ENCODE assay signal across 16 cellular contexts in the genomic region with DNA sequence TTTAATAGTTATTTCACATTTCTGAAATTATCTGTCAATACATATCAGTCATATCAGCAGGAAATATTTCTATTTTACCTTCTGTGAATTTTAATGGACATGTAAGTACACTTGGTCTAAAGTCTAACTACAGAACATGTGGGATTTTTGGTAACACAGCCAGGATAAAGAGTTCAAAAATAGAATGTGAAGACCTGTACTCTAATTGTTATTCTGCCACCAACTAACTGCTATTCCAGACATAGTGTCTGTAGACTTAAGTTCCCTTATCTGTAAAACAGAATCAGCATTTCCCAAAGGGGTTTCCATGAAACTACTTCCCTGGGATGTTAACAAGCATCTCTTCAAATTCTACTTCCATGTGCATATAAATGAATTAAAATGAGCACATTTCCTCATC.
DNase-seq lines count a peak whose midpoint lies in the region; ATAC-seq and TF ChIP-seq lines count a peak whose summit lies in the region.
"Had no signal": no experiment of that assay in that cellular context is flagged by ENCODE, and none has a peak within 500 bp of the region (broad histone marks: within the 10 kb centered on the region; RNA-seq: fewer than 3 reads in every experiment).

No MANE protein-coding gene starts in this region.

- H3K9ac ChIP-seq in GM23248, result no peak overlapping the region
- no peak overlapping the region for H3K9ac ChIP-seq in endocrine pancreas (ENCODE audit: control insufficient read depth, insufficient read depth, low read length)

- H3F3A ChIP-seq in GM23248 (ENCODE audit: insufficient read depth), result no peaks in the 10 kb centered on the region

- no peak overlapping the region for H3K4me3 ChIP-seq in GM23248
- peak overlapping the region; percentile 36 for H3K4me3 ChIP-seq in endocrine pancreas (ENCODE audit: control insufficient read depth, insufficient read depth, low read length)
- peak overlapping the region; percentile 20 for H3K4me3 ChIP-seq in osteoblast (ENCODE audit: insufficient read depth, low read length)
- H3K4me3 ChIP-seq in H7 (ENCODE audit: insufficient read depth, low read depth, low read length), result no peak overlapping the region
- H3K4me3 ChIP-seq: A549, GM23338 had no signal

- 0 out of 2 replicates have a peak overlapping the region, but pooled peaks have one; percentile 10 for H2AFZ ChIP-seq in GM23248
- H2AFZ ChIP-seq in osteoblast (ENCODE audit: low read length), result no peak overlapping the region
- H2AFZ ChIP-seq: GM23338 had no signal

- CTCF ChIA-PET in WTC11 (lab: Charles Lee), result no interaction called here

- in situ Hi-C loops in GM23248 (cut with MboI), result no loop called here

- H3K36me3 Mint-ChIP-seq in WTC11, result no peaks in the 10 kb centered on the region
- H3K36me3 Mint-ChIP-seq in activated CD4-positive, alpha-beta T cell treated with anti-CD3 and anti-CD28 coated beads, Interleukin-2, amount 10 ng/mL, durations not matched to agents 24 days and 14 days (ENCODE audit: low read depth), result no peaks in the 10 kb centered on the region
- H3K36me3 Mint-ChIP-seq: CD8-positive, alpha-beta memory T cell had no signal

- DNase-seq in GM23248 (no peak), WTC11 (ENCODE audit: low spot score) (no peak), osteoblast (ENCODE audit: insufficient read length, low spot score, missing footprints) (no peak), SIG-M5 treated with dmso at 0.1 percent for 504 hours (lab: John Stamatoyannopoulos, UW; ENCODE audit: unreplicated experiment) (no peak), H7 (no peak), foreskin melanocyte (no peak)
- no peak for DNase-seq in activated CD4-positive, alpha-beta T cell treated with anti-CD3 and anti-CD28 coated beads, Interleukin-2, amount 10 ng/mL, durations not matched to agents 24 days and 14 days
- DNase-seq: Caco-2; CD8-positive, alpha-beta memory T cell; DND-41; GDM1; H9; IMR-90 had no signal

- intact Hi-C loops in activated CD4-positive, alpha-beta T cell treated with anti-CD3 and anti-CD28 coated beads, Interleukin-2, amount 10 ng/mL, durations not matched to agents 24 days and 14 days (cut with micrococcal nuclease), result no loop called here

- H3K4me3 Mint-ChIP-seq in WTC11, result no peak overlapping the region
- H3K4me3 Mint-ChIP-seq in activated CD4-positive, alpha-beta T cell treated with anti-CD3 and anti-CD28 coated beads, Interleukin-2, amount 10 ng/mL, durations not matched to agents 24 days and 14 days, result no peak overlapping the region
- H3K4me3 Mint-ChIP-seq: CD8-positive, alpha-beta memory T cell; GM23338; H9 had no signal

- peaks cover 15% of the 10 kb centered on the region for H3K4me1 Mint-ChIP-seq in WTC11
- H3K4me1 Mint-ChIP-seq in activated CD4-positive, alpha-beta T cell treated with anti-CD3 and anti-CD28 coated beads, Interleukin-2, amount 10 ng/mL, durations not matched to agents 24 days and 14 days, result no peaks in the 10 kb centered on the region
- H3K4me1 Mint-ChIP-seq: CD8-positive, alpha-beta memory T cell had no signal

- H3K4me2 ChIP-seq in GM23248 (ENCODE audit: unreplicated experiment) (no peak overlapping the region), osteoblast (ENCODE audit: insufficient read depth, low read length) (peak overlapping the region; percentile 47)
- H3K4me2 ChIP-seq: A549, GM23338 had no signal

- H3K4me1 ChIP-seq in GM23248 (ENCODE audit: insufficient read depth) (no peaks in the 10 kb centered on the region), endocrine pancreas (ENCODE audit: control insufficient read depth, insufficient read depth, low read length) (peaks cover 3% of the 10 kb centered on the region), osteoblast (ENCODE audit: insufficient read depth, low read length) (no peaks in the 10 kb centered on the region)
- H3K4me1 ChIP-seq: A549, Caco-2 had no signal

- H3K27me3 ChIP-seq in GM23248 (replicated peaks; ENCODE audit: insufficient read depth) (no peaks in the 10 kb centered on the region), endocrine pancreas (ENCODE audit: control insufficient read depth, insufficient read depth, low read length) (no peaks in the 10 kb centered on the region), osteoblast (ENCODE audit: insufficient read depth, low read length) (no peaks in the 10 kb centered on the region), H7 (ENCODE audit: control insufficient read depth, insufficient read depth, low read length) (no peaks in the 10 kb centered on the region)

- no peaks in the 10 kb centered on the region for H3K27me3 Mint-ChIP-seq in WTC11 (ENCODE audit: low read depth)
- no peaks in the 10 kb centered on the region for H3K27me3 Mint-ChIP-seq in activated CD4-positive, alpha-beta T cell treated with anti-CD3 and anti-CD28 coated beads, Interleukin-2, amount 10 ng/mL, durations not matched to agents 24 days and 14 days
- H3K27me3 Mint-ChIP-seq: CD8-positive, alpha-beta memory T cell had no signal

- TF ChIP-seq CTCF in WTC11 (IDR thresholded peaks at IDR 0.05) (no peak), osteoblast (IDR thresholded peaks at IDR 0.05; ENCODE audit: extremely low read depth, low read depth, low read length) (no peak)

- ATAC-seq in WTC11, result no peak
- ATAC-seq: A549, GM23338 had no signal

- H3K79me2 ChIP-seq in GM23248 (ENCODE audit: insufficient read depth) (no peaks in the 10 kb centered on the region), osteoblast (ENCODE audit: insufficient read depth, low read length) (no peaks in the 10 kb centered on the region)

- no peaks in the 10 kb centered on the region for H4K20me1 ChIP-seq in GM23248 (ENCODE audit: insufficient read depth)
- H4K20me1 ChIP-seq in osteoblast (ENCODE audit: insufficient read depth, low read length), result no peaks in the 10 kb centered on the region

- H3K36me3 ChIP-seq in GM23248 (ENCODE audit: low read depth) (no peaks in the 10 kb centered on the region), endocrine pancreas (ENCODE audit: control insufficient read depth, insufficient read depth, low read length) (no peaks in the 10 kb centered on the region), osteoblast (ENCODE audit: insufficient read depth, low read length) (no peaks in the 10 kb centered on the region), H7 (replicated peaks; ENCODE audit: control insufficient read depth, insufficient read depth, low read length) (no peaks in the 10 kb centered on the region)

- peak overlapping the region; percentile 20; the same call in 1 of the 2 replicates for H3K27ac Mint-ChIP-seq in WTC11
- no peak overlapping the region for H3K27ac Mint-ChIP-seq in activated CD4-positive, alpha-beta T cell treated with anti-CD3 and anti-CD28 coated beads, Interleukin-2, amount 10 ng/mL, durations not matched to agents 24 days and 14 days
- H3K27ac Mint-ChIP-seq: CD8-positive, alpha-beta memory T cell; GM23338; H9 had no signal

- H3K9me3 ChIP-seq in GM23248 (ENCODE audit: low read depth), result no peaks in the 10 kb centered on the region
- no peaks in the 10 kb centered on the region for H3K9me3 ChIP-seq in endocrine pancreas (ENCODE audit: control insufficient read depth, low read length)
- H3K9me3 ChIP-seq in osteoblast (ENCODE audit: low read depth, low read length), result no peaks in the 10 kb centered on the region
- H3K9me3 ChIP-seq: A549, Caco-2 had no signal

- H3K27ac ChIP-seq in GM23248 (no peak overlapping the region), osteoblast (ENCODE audit: low read depth, low read length) (no peak overlapping the region)
- H3K27ac ChIP-seq: A549 had no signal

- H3K9me2 ChIP-seq in GM23248 (ENCODE audit: insufficient read depth), result no peaks in the 10 kb centered on the region

- H3K9me3 Mint-ChIP-seq in WTC11, result no peaks in the 10 kb centered on the region
- no peaks in the 10 kb centered on the region for H3K9me3 Mint-ChIP-seq in activated CD4-positive, alpha-beta T cell treated with anti-CD3 and anti-CD28 coated beads, Interleukin-2, amount 10 ng/mL, durations not matched to agents 24 days and 14 days
- H3K9me3 Mint-ChIP-seq: GM23338, H9 had no signal

- POLR2A ChIA-PET in WTC11 (lab: Charles Lee), result no interaction called here

TF ChIP-seq in WTC11, 78 proteins besides CTCF, POLR2A, EP300 and RAD21 (continues in another document):
- no peak for TF ChIP-seq ZNF121 (CRISPR knock-in tag; IDR thresholded peaks at IDR 0.05)
- TF ChIP-seq TEAD1 (CRISPR knock-in tag; IDR thresholded peaks at IDR 0.05), result no peak
- TF ChIP-seq PRRX2 (CRISPR knock-in tag; IDR thresholded peaks at IDR 0.05), result no peak
- no peak for TF ChIP-seq CREM (CRISPR knock-in tag; IDR thresholded peaks at IDR 0.05)
- TF ChIP-seq ZNF317 (CRISPR knock-in tag; IDR thresholded peaks at IDR 0.05; ENCODE audit: borderline replicate concordance, low read depth), result no peak
- no peak for TF ChIP-seq ERG (CRISPR knock-in tag; IDR thresholded peaks at IDR 0.05)
- TF ChIP-seq NR2C2 (CRISPR knock-in tag; IDR thresholded peaks at IDR 0.05), result no peak
- TF ChIP-seq E2F1 (CRISPR knock-in tag; IDR thresholded peaks at IDR 0.05), result no peak
- no peak for TF ChIP-seq ZMAT4 (CRISPR knock-in tag; IDR thresholded peaks at IDR 0.05)

Comparison
In these comparisons a context has a peak if more than half of its experiments do, and no peak if none do; other contexts are left out.
1. H3K4me3 ChIP-seq: peak in endocrine pancreas (single experiment) and osteoblast (single experiment); none in GM23248 (single experiment) and H7 (single experiment).